Comparison of ENCODE assay signal across 9 cellular contexts in the genomic region with DNA sequence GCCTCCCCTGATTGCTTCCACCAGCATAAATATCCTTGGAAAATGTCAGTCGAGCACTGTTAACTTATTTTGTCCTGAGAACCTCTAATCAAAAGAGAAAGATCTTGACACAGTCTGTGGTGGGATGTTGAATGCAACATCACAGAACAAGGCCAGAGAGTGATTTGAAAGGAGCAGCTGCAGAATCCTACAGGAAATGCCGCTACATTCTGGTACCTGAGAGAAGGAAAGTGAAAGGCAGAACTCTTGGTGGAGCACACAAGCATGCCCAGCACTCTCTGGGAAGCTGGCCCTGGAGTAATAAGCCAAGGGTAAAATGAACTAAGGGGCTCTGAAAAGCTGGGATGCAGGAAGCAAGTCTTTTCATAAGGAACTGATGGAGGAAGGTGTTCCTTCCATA.
A peak's percentile ranks its signal among the peaks of the same experiment; 100 is the strongest.
DNase-seq lines count a peak whose midpoint lies in the region; ATAC-seq and TF ChIP-seq lines count a peak whose summit lies in the region.
"Had no signal": no experiment of that assay in that cellular context is flagged by ENCODE, and none has a peak within 500 bp of the region (broad histone marks: within the 10 kb centered on the region; RNA-seq: fewer than 3 reads in every experiment).

No MANE protein-coding gene starts in this region.

- peaks cover 36% of the 10 kb centered on the region for H3K4me1 ChIP-seq in GM23338 (ENCODE audit: insufficient read depth)
- H3K4me1 ChIP-seq in RWPE2 (ENCODE audit: insufficient read depth, poor library complexity, severe bottlenecking) = peaks cover 22% of the 10 kb centered on the region
- peaks cover 6 to 39% (median 11%) of the 10 kb centered on the region in 3 donors for H3K4me1 ChIP-seq in gastroesophageal sphincter
- peaks cover 14% of the 10 kb centered on the region for H3K4me1 ChIP-seq in smooth muscle cell (ENCODE audit: low read depth)

- H3K27me3 Mint-ChIP-seq in GM23338 (ENCODE audit: insufficient read depth, low read depth, poor library complexity) = no peaks in the 10 kb centered on the region

- TF ChIP-seq POLR2A in gastroesophageal sphincter (IDR thresholded peaks at IDR 0.05) = no peak

- peaks cover 41% of the 10 kb centered on the region for H3K4me1 Mint-ChIP-seq in GM23338

- H3K36me3 ChIP-seq in GM23338 (ENCODE audit: insufficient read depth) (no peaks in the 10 kb centered on the region), RWPE2 (ENCODE audit: low read depth) (no peaks in the 10 kb centered on the region), gastroesophageal sphincter (no peaks in the 10 kb centered on the region), smooth muscle cell (ENCODE audit: low read depth) (no peaks in the 10 kb centered on the region)

- H3K4me2 ChIP-seq in GM23338 (no peak overlapping the region), smooth muscle cell (no peak overlapping the region)

- H3K9ac ChIP-seq in smooth muscle cell (ENCODE audit: low read depth) = no peak overlapping the region

- peak; percentile 50 for ATAC-seq in GM23338
- ATAC-seq in RWPE2 (ENCODE audit: low read depth) = no peak
- no peak for ATAC-seq in gastroesophageal sphincter
- no peak for ATAC-seq in GM21619 (IDR thresholded peaks at IDR 0.05; ENCODE audit: unreplicated experiment)

- H3F3A ChIP-seq in GM23338 (replicated peaks; ENCODE audit: low read depth) = no peaks in the 10 kb centered on the region
- no peaks in the 10 kb centered on the region for H3F3A ChIP-seq in smooth muscle cell (ENCODE audit: low read depth)

- H3K27ac Mint-ChIP-seq in GM23338 = peak overlapping the region; percentile 47

- no peak for TF ChIP-seq CTCF in GM23338 (conservative IDR thresholded peaks at IDR 0.05; ENCODE audit: low read depth in 2 of 2)
- TF ChIP-seq CTCF in RWPE2 (IDR thresholded peaks at IDR 0.05; ENCODE audit: poor library complexity, severe bottlenecking) = no peak
- no peak for TF ChIP-seq CTCF in gastroesophageal sphincter (IDR thresholded peaks at IDR 0.05)
- no peak for TF ChIP-seq CTCF in smooth muscle cell (IDR thresholded peaks at IDR 0.05; ENCODE audit: borderline replicate concordance, insufficient read depth, poor library complexity, severe bottlenecking)

- no peak overlapping the region for H3K4me3 Mint-ChIP-seq in GM23338

- H3K9me3 ChIP-seq in RWPE2 (ENCODE audit: severe bottlenecking) (no peaks in the 10 kb centered on the region), gastroesophageal sphincter (no peaks in the 10 kb centered on the region), smooth muscle cell (replicated peaks; ENCODE audit: low read depth) (no peaks in the 10 kb centered on the region)

- H4K20me1 ChIP-seq in GM23338 (replicated peaks; ENCODE audit: insufficient read depth) (no peaks in the 10 kb centered on the region), smooth muscle cell (ENCODE audit: low read depth) (peaks cover 80% of the 10 kb centered on the region)

- no peak for TF ChIP-seq EP300 in gastroesophageal sphincter (IDR thresholded peaks at IDR 0.05)

- whole genome bisulfite sequencing in gastroesophageal sphincter (ENCODE audit: low coverage in 1 of 2), 2 donors = 57 to 79% methylated on average over 1 to 2 of the region's 2 CpGs
- 91% methylated on average over 2 of the region's 2 CpGs for WGBS in smooth muscle cell (ENCODE audit: low lambda C conversion rate)

- DNase-seq in GM23338 (ENCODE audit: low spot score) (peak; percentile 30), RWPE2 (ENCODE audit: low spot score) (no peak), smooth muscle cell (lab: John Stamatoyannopoulos, UW; ENCODE audit: unreplicated experiment) (no peak), hepatic stellate cell (ENCODE audit: low spot score) (no peak), amniotic stem cell (lab: John Stamatoyannopoulos, UW) (no peak)
- DNase-seq: cortex of kidney, NCI-H1694 had no signal

- H3K9me3 Mint-ChIP-seq in GM23338 = no peaks in the 10 kb centered on the region; the same call in 2 of the 3 replicates

- H3K4me3 ChIP-seq in GM23338 = no peak overlapping the region
- H3K4me3 ChIP-seq in RWPE2 (ENCODE audit: severe bottlenecking) = no peak overlapping the region
- H3K4me3 ChIP-seq in gastroesophageal sphincter = no peak overlapping the region
- no peak overlapping the region for H3K4me3 ChIP-seq in smooth muscle cell

- no peaks in the 10 kb centered on the region for H3K27me3 ChIP-seq in GM23338 (ENCODE audit: insufficient read depth)
- H3K27me3 ChIP-seq in RWPE2 (ENCODE audit: insufficient read depth, poor library complexity, severe bottlenecking) = no peaks in the 10 kb centered on the region
- no peaks in the 10 kb centered on the region for H3K27me3 ChIP-seq in gastroesophageal sphincter
- H3K27me3 ChIP-seq in smooth muscle cell (ENCODE audit: low read depth) = no peaks in the 10 kb centered on the region

- peaks cover 86% of the 10 kb centered on the region for H3K79me2 ChIP-seq in GM23338 (replicated peaks; ENCODE audit: insufficient read depth)
- H3K79me2 ChIP-seq in smooth muscle cell (ENCODE audit: low read depth) = peaks cover 61% of the 10 kb centered on the region

- no peaks in the 10 kb centered on the region for H3K9me2 ChIP-seq in GM23338 (ENCODE audit: insufficient read depth)

- no peak overlapping the region for H3K27ac ChIP-seq in GM23338 (ENCODE audit: low read depth)
- H3K27ac ChIP-seq in RWPE2 (ENCODE audit: poor library complexity, severe bottlenecking) = peak overlapping the region; percentile 43
- peak overlapping the region; percentile 50 to 69 (median 60) for H3K27ac ChIP-seq in gastroesophageal sphincter
- peak overlapping the region; percentile 63 for H3K27ac ChIP-seq in smooth muscle cell (ENCODE audit: low read depth)

- H2AFZ ChIP-seq in GM23338 (no peak overlapping the region), smooth muscle cell (ENCODE audit: low read depth) (no peak overlapping the region)

- peaks cover 9% of the 10 kb centered on the region; the same call in 2 of the 3 replicates for H3K36me3 Mint-ChIP-seq in GM23338 (ENCODE audit: low read depth)

TF ChIP-seq in GM23338, 12 proteins besides CTCF, POLR2A, EP300 and RAD21:
- TF ChIP-seq JUNB (IDR thresholded peaks at IDR 0.05; ENCODE audit: unreplicated experiment) (no peak), EZH2 (IDR thresholded peaks at IDR 0.05; ENCODE audit: low read depth, unreplicated experiment) (no peak), STAT1 (IDR thresholded peaks at IDR 0.05; ENCODE audit: unreplicated experiment) (no peak)
